In the genomic region with DNA sequence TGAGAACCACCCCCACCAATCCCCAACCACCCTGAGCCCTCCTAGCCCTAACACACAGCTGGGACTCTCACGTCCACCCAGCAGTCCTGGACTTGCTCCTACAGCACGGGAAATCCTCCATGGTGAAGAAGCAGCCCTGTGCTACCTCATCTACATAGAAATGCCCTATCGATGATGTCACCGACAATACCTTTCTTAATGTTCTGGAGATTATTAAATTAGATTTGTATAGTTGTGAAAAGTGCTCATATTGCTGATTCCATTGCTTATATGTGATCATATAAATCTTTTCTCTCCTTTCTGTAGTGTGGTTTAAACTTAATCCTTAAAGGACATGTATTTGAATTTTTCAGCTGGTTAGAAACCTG, we compare ENCODE assay signal across 2 cellular contexts.
TF ChIP-seq lines count a peak whose summit lies in the region.
"Not testable (repeated sequence)": the region's sequence is repeated elsewhere in the genome, so short reads cannot be mapped to it uniquely, and the experiment has no call there.

No MANE protein-coding gene starts in this region.

TF ChIP-seq in K562, 482 proteins besides CTCF, POLR2A, EP300 and RAD21:
- TF ChIP-seq NFIC (IDR thresholded peaks at IDR 0.05) = 0 out of 2 replicates have a peak, but pooled peaks have one; percentile 0
- TF ChIP-seq, protein P1, sequence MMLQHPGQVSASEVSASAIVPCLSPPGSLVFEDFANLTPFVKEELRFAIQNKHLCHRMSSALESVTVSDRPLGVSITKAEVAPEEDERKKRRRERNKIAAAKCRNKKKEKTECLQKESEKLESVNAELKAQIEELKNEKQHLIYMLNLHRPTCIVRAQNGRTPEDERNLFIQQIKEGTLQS (IDR thresholded peaks at IDR 0.05) = peak; percentile 42; the same call in 1 of the 2 replicates
- TF ChIP-seq, protein P1 (CRISPR knock-in tag; conservative IDR thresholded peaks at IDR 0.05) = not testable (repeated sequence)
- 0 out of 2 replicates have a peak, but pooled peaks have one; percentile 2 for TF ChIP-seq ARID1B (IDR thresholded peaks at IDR 0.05)

TF ChIP-seq in HepG2, 621 proteins besides CTCF, POLR2A, EP300 and RAD21:
- TF ChIP-seq ATF7 (IDR thresholded peaks at IDR 0.05) = peak; percentile 81
- TF ChIP-seq ATF7 (CRISPR knock-in tag; IDR thresholded peaks at IDR 0.05) = not testable (repeated sequence)
